ENCODE assay signal across 2 cellular contexts in the genomic region with DNA sequence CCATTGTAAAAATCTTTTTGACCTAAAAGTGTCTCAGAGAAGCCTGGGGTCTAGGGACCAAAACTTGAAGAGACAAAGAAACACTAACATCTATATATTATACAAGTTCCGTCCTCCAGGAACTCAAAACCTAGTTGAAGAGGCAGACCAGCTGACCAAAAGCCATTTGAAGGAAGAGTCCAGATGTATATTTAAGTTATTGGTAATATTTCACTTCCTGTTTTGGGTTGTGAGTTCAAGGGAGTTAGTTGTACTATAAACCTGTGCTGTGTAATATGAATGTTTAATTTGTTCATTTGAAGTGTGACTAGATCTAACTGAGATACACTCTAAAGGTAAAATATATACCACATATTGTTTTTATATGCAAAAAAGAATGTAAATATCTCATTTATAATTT.
TF ChIP-seq lines count a peak whose summit lies in the region.

No MANE protein-coding gene starts in this region.

TF ChIP-seq in GM23338, 12 proteins besides CTCF, POLR2A, EP300 and RAD21 (continues in another document):
- TF ChIP-seq CREB1 (CRISPR knock-in tag; IDR thresholded peaks at IDR 0.05; ENCODE audit: low read depth), result no peak
- TF ChIP-seq, protein P1, sequence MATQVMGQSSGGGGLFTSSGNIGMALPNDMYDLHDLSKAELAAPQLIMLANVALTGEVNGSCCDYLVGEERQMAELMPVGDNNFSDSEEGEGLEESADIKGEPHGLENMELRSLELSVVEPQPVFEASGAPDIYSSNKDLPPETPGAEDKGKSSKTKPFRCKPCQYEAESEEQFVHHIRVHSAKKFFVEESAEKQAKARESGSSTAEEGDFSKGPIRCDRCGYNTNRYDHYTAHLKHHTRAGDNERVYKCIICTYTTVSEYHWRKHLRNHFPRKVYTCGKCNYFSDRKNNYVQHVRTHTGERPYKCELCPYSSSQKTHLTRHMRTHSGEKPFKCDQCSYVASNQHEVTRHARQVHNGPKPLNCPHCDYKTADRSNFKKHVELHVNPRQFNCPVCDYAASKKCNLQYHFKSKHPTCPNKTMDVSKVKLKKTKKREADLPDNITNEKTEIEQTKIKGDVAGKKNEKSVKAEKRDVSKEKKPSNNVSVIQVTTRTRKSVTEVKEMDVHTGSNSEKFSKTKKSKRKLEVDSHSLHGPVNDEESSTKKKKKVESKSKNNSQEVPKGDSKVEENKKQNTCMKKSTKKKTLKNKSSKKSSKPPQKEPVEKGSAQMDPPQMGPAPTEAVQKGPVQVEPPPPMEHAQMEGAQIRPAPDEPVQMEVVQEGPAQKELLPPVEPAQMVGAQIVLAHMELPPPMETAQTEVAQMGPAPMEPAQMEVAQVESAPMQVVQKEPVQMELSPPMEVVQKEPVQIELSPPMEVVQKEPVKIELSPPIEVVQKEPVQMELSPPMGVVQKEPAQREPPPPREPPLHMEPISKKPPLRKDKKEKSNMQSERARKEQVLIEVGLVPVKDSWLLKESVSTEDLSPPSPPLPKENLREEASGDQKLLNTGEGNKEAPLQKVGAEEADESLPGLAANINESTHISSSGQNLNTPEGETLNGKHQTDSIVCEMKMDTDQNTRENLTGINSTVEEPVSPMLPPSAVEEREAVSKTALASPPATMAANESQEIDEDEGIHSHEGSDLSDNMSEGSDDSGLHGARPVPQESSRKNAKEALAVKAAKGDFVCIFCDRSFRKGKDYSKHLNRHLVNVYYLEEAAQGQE (IDR thresholded peaks at IDR 0.05; ENCODE audit: unreplicated experiment), result no peak
- TF ChIP-seq, protein P2, sequence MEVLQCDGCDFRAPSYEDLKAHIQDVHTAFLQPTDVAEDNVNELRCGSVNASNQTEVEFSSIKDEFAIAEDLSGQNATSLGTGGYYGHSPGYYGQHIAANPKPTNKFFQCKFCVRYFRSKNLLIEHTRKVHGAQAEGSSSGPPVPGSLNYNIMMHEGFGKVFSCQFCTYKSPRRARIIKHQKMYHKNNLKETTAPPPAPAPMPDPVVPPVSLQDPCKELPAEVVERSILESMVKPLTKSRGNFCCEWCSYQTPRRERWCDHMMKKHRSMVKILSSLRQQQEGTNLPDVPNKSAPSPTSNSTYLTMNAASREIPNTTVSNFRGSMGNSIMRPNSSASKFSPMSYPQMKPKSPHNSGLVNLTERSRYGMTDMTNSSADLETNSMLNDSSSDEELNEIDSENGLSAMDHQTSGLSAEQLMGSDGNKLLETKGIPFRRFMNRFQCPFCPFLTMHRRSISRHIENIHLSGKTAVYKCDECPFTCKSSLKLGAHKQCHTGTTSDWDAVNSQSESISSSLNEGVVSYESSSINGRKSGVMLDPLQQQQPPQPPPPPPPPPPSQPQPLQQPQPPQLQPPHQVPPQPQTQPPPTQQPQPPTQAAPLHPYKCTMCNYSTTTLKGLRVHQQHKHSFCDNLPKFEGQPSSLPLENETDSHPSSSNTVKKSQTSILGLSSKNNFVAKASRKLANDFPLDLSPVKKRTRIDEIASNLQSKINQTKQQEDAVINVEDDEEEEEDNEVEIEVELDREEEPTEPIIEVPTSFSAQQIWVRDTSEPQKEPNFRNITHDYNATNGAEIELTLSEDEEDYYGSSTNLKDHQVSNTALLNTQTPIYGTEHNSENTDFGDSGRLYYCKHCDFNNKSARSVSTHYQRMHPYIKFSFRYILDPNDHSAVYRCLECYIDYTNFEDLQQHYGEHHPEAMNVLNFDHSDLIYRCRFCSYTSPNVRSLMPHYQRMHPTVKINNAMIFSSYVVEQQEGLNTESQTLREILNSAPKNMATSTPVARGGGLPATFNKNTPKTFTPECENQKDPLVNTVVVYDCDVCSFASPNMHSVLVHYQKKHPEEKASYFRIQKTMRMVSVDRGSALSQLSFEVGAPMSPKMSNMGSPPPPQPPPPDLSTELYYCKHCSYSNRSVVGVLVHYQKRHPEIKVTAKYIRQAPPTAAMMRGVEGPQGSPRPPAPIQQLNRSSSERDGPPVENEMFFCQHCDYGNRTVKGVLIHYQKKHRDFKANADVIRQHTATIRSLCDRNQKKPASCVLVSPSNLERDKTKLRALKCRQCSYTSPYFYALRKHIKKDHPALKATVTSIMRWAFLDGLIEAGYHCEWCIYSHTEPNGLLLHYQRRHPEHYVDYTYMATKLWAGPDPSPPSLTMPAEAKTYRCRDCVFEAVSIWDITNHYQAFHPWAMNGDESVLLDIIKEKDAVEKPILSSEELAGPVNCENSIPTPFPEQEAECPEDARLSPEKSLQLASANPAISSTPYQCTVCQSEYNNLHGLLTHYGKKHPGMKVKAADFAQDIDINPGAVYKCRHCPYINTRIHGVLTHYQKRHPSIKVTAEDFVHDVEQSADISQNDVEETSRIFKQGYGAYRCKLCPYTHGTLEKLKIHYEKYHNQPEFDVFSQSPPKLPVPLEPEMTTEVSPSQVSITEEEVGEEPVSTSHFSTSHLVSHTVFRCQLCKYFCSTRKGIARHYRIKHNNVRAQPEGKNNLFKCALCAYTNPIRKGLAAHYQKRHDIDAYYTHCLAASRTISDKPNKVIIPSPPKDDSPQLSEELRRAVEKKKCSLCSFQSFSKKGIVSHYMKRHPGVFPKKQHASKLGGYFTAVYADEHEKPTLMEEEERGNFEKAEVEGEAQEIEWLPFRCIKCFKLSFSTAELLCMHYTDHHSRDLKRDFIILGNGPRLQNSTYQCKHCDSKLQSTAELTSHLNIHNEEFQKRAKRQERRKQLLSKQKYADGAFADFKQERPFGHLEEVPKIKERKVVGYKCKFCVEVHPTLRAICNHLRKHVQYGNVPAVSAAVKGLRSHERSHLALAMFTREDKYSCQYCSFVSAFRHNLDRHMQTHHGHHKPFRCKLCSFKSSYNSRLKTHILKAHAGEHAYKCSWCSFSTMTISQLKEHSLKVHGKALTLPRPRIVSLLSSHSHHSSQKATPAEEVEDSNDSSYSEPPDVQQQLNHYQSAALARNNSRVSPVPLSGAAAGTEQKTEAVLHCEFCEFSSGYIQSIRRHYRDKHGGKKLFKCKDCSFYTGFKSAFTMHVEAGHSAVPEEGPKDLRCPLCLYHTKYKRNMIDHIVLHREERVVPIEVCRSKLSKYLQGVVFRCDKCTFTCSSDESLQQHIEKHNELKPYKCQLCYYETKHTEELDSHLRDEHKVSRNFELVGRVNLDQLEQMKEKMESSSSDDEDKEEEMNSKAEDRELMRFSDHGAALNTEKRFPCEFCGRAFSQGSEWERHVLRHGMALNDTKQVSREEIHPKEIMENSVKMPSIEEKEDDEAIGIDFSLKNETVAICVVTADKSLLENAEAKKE (CRISPR knock-in tag; IDR thresholded peaks at IDR 0.05), result no peak
- TF ChIP-seq ZNF331 (CRISPR knock-in tag; IDR thresholded peaks at IDR 0.05; ENCODE audit: low read depth), result no peak
- no peak for TF ChIP-seq EZH2 (IDR thresholded peaks at IDR 0.05; ENCODE audit: low read depth, unreplicated experiment)
- no peak for TF ChIP-seq JUNB (IDR thresholded peaks at IDR 0.05; ENCODE audit: unreplicated experiment)
- TF ChIP-seq, protein P3, sequence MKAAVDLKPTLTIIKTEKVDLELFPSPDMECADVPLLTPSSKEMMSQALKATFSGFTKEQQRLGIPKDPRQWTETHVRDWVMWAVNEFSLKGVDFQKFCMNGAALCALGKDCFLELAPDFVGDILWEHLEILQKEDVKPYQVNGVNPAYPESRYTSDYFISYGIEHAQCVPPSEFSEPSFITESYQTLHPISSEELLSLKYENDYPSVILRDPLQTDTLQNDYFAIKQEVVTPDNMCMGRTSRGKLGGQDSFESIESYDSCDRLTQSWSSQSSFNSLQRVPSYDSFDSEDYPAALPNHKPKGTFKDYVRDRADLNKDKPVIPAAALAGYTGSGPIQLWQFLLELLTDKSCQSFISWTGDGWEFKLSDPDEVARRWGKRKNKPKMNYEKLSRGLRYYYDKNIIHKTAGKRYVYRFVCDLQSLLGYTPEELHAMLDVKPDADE (IDR thresholded peaks at IDR 0.05), result no peak
- TF ChIP-seq POLR2AphosphoS5 (IDR thresholded peaks at IDR 0.05; ENCODE audit: low read depth), result no peak
- TF ChIP-seq ZNF114 (CRISPR knock-in tag; IDR thresholded peaks at IDR 0.05), result no peak
- TF ChIP-seq STAT1 (IDR thresholded peaks at IDR 0.05; ENCODE audit: unreplicated experiment), result no peak

TF ChIP-seq in GM12878, 131 proteins besides CTCF, POLR2A, EP300 and RAD21:
- TF ChIP-seq RUNX3 (IDR thresholded peaks at IDR 0.05; ENCODE audit: low read length) (no peak), SMAD1 (IDR thresholded peaks at IDR 0.05; ENCODE audit: low read depth, partially characterized antibody) (no peak), NR2C1 (IDR thresholded peaks at IDR 0.05) (no peak), SPI1 (IDR thresholded peaks at IDR 0.05; ENCODE audit: borderline replicate concordance, insufficient read depth, low read depth, low read length) (peak; percentile 73), MEF2B (IDR thresholded peaks at IDR 0.05; ENCODE audit: partially characterized antibody, poor library complexity, severe bottlenecking) (no peak)
- TF ChIP-seq, protein P4, sequence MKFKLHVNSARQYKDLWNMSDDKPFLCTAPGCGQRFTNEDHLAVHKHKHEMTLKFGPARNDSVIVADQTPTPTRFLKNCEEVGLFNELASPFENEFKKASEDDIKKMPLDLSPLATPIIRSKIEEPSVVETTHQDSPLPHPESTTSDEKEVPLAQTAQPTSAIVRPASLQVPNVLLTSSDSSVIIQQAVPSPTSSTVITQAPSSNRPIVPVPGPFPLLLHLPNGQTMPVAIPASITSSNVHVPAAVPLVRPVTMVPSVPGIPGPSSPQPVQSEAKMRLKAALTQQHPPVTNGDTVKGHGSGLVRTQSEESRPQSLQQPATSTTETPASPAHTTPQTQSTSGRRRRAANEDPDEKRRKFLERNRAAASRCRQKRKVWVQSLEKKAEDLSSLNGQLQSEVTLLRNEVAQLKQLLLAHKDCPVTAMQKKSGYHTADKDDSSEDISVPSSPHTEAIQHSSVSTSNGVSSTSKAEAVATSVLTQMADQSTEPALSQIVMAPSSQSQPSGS (IDR thresholded peaks at IDR 0.05; ENCODE audit: low read length), result no peak
